Comparison of ENCODE assay signal across 1 cellular context in the genomic region with DNA sequence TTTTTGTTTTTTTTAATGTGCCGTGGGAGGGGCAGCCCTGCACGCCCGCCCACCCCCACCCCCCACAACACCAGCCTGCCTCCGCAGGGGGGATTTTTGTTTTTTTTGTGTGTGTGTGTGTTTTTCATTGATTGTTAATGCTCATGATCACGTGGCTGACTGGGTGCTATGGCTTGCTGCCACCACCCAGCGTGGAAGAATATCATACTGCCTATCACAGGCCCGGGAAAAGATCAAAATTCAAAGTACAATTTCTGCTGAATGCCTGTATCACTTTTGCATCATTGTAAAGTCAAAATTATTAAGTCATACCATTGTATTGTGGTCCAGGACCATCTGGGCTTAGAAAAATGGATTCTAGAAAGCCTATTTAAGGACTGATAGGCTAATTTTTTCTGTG.
TF ChIP-seq lines count a peak whose summit lies in the region.

No MANE protein-coding gene starts in this region.

TF ChIP-seq in GM23338, 12 proteins besides CTCF, POLR2A, EP300 and RAD21:
- TF ChIP-seq, protein P1, sequence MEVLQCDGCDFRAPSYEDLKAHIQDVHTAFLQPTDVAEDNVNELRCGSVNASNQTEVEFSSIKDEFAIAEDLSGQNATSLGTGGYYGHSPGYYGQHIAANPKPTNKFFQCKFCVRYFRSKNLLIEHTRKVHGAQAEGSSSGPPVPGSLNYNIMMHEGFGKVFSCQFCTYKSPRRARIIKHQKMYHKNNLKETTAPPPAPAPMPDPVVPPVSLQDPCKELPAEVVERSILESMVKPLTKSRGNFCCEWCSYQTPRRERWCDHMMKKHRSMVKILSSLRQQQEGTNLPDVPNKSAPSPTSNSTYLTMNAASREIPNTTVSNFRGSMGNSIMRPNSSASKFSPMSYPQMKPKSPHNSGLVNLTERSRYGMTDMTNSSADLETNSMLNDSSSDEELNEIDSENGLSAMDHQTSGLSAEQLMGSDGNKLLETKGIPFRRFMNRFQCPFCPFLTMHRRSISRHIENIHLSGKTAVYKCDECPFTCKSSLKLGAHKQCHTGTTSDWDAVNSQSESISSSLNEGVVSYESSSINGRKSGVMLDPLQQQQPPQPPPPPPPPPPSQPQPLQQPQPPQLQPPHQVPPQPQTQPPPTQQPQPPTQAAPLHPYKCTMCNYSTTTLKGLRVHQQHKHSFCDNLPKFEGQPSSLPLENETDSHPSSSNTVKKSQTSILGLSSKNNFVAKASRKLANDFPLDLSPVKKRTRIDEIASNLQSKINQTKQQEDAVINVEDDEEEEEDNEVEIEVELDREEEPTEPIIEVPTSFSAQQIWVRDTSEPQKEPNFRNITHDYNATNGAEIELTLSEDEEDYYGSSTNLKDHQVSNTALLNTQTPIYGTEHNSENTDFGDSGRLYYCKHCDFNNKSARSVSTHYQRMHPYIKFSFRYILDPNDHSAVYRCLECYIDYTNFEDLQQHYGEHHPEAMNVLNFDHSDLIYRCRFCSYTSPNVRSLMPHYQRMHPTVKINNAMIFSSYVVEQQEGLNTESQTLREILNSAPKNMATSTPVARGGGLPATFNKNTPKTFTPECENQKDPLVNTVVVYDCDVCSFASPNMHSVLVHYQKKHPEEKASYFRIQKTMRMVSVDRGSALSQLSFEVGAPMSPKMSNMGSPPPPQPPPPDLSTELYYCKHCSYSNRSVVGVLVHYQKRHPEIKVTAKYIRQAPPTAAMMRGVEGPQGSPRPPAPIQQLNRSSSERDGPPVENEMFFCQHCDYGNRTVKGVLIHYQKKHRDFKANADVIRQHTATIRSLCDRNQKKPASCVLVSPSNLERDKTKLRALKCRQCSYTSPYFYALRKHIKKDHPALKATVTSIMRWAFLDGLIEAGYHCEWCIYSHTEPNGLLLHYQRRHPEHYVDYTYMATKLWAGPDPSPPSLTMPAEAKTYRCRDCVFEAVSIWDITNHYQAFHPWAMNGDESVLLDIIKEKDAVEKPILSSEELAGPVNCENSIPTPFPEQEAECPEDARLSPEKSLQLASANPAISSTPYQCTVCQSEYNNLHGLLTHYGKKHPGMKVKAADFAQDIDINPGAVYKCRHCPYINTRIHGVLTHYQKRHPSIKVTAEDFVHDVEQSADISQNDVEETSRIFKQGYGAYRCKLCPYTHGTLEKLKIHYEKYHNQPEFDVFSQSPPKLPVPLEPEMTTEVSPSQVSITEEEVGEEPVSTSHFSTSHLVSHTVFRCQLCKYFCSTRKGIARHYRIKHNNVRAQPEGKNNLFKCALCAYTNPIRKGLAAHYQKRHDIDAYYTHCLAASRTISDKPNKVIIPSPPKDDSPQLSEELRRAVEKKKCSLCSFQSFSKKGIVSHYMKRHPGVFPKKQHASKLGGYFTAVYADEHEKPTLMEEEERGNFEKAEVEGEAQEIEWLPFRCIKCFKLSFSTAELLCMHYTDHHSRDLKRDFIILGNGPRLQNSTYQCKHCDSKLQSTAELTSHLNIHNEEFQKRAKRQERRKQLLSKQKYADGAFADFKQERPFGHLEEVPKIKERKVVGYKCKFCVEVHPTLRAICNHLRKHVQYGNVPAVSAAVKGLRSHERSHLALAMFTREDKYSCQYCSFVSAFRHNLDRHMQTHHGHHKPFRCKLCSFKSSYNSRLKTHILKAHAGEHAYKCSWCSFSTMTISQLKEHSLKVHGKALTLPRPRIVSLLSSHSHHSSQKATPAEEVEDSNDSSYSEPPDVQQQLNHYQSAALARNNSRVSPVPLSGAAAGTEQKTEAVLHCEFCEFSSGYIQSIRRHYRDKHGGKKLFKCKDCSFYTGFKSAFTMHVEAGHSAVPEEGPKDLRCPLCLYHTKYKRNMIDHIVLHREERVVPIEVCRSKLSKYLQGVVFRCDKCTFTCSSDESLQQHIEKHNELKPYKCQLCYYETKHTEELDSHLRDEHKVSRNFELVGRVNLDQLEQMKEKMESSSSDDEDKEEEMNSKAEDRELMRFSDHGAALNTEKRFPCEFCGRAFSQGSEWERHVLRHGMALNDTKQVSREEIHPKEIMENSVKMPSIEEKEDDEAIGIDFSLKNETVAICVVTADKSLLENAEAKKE (CRISPR knock-in tag; IDR thresholded peaks at IDR 0.05) = no peak
- TF ChIP-seq NANOG (IDR thresholded peaks at IDR 0.05; ENCODE audit: borderline replicate concordance) (no peak), JUNB (IDR thresholded peaks at IDR 0.05; ENCODE audit: unreplicated experiment) (no peak), ZNF114 (CRISPR knock-in tag; IDR thresholded peaks at IDR 0.05) (no peak), POLR2AphosphoS5 (IDR thresholded peaks at IDR 0.05; ENCODE audit: low read depth) (no peak), STAT1 (IDR thresholded peaks at IDR 0.05; ENCODE audit: unreplicated experiment) (no peak), CREB1 (CRISPR knock-in tag; IDR thresholded peaks at IDR 0.05; ENCODE audit: low read depth) (no peak), EZH2phosphoT487 (IDR thresholded peaks at IDR 0.05; ENCODE audit: unreplicated experiment) (no peak), EZH2 (IDR thresholded peaks at IDR 0.05; ENCODE audit: low read depth, unreplicated experiment) (no peak), ZNF331 (CRISPR knock-in tag; IDR thresholded peaks at IDR 0.05; ENCODE audit: low read depth) (no peak)
- TF ChIP-seq, protein P2, sequence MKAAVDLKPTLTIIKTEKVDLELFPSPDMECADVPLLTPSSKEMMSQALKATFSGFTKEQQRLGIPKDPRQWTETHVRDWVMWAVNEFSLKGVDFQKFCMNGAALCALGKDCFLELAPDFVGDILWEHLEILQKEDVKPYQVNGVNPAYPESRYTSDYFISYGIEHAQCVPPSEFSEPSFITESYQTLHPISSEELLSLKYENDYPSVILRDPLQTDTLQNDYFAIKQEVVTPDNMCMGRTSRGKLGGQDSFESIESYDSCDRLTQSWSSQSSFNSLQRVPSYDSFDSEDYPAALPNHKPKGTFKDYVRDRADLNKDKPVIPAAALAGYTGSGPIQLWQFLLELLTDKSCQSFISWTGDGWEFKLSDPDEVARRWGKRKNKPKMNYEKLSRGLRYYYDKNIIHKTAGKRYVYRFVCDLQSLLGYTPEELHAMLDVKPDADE (IDR thresholded peaks at IDR 0.05) = no peak
- TF ChIP-seq, protein P3, sequence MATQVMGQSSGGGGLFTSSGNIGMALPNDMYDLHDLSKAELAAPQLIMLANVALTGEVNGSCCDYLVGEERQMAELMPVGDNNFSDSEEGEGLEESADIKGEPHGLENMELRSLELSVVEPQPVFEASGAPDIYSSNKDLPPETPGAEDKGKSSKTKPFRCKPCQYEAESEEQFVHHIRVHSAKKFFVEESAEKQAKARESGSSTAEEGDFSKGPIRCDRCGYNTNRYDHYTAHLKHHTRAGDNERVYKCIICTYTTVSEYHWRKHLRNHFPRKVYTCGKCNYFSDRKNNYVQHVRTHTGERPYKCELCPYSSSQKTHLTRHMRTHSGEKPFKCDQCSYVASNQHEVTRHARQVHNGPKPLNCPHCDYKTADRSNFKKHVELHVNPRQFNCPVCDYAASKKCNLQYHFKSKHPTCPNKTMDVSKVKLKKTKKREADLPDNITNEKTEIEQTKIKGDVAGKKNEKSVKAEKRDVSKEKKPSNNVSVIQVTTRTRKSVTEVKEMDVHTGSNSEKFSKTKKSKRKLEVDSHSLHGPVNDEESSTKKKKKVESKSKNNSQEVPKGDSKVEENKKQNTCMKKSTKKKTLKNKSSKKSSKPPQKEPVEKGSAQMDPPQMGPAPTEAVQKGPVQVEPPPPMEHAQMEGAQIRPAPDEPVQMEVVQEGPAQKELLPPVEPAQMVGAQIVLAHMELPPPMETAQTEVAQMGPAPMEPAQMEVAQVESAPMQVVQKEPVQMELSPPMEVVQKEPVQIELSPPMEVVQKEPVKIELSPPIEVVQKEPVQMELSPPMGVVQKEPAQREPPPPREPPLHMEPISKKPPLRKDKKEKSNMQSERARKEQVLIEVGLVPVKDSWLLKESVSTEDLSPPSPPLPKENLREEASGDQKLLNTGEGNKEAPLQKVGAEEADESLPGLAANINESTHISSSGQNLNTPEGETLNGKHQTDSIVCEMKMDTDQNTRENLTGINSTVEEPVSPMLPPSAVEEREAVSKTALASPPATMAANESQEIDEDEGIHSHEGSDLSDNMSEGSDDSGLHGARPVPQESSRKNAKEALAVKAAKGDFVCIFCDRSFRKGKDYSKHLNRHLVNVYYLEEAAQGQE (IDR thresholded peaks at IDR 0.05; ENCODE audit: unreplicated experiment) = no peak
